ENCODE assay signal across 8 cellular contexts in the genomic region with DNA sequence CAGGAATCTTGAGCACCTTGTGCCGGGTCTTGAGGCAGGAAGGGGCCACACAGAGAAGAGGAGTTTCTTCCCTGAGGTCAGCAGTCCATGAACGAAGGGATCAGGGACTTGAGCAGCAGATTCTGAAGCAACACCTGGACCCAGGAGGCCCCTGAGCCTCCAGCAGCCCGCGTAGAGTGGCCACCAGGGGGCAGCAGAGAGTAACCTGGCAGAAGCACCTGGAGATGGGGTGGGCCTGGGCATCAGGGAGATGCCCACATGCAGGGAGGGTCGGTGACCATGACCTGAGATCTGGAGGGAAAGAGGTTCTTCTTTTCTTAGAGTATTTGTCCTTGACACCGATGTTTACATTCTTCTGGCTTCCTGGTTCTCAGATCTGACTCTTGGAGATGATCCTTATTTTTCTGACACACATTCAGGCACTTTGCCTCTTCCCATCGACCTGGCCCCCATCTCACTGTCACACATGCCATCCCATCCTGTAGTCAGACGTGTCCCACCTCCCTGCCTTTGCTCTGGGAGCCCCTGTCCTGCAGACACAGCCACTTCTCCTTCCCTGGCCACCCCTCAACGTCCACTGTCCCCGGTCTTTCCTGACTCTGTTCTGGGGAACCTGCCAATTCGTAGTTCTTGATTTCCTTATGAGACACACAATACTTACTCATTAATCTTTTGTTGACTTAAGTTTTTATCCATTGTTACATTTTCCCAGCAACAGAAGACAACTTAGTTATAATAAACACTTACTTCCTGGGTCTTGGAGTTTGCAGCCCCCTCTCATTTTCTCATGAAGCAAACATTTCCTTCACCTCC.
DNase-seq lines count a peak whose midpoint lies in the region; ATAC-seq and TF ChIP-seq lines count a peak whose summit lies in the region.

No MANE protein-coding gene starts in this region.

- DNase-seq in Calu3 (peak; percentile 83), HuH-7.5 (ENCODE audit: low spot score) (peak; percentile 56), lower lobe of right lung (peak; percentile 76), GOT3 (lab: John Stamatoyannopoulos, UW) (no peak)
- DNase-seq in activated CD4-positive, CD25-positive, alpha-beta regulatory T cell treated with anti-CD3 and anti-CD28 coated beads, Interleukin-2, amount 50 U/mL, for 72 hours = peak; percentile 80
- peak; percentile 56 for DNase-seq in central memory CD4-positive, alpha-beta T cell
- DNase-seq in stimulated activated CD8-positive, alpha-beta memory T cell treated with anti-CD3 and anti-CD28 coated beads, Interleukin-15, amount 100 ng/mL, for 48 hours (ENCODE audit: low read depth in 2 of 2) = peak; percentile 40 to 43

- peak; percentile 74 to 77 for ATAC-seq in lower lobe of right lung
- no peak for ATAC-seq in HG02588 (IDR thresholded peaks at IDR 0.05; ENCODE audit: unreplicated experiment)

- BruUV-seq in Calu3 (replicated peaks; lab: Mats Ljungman, UMichigan) = no TSS peak

- intact Hi-C loops in Calu3 (cut with micrococcal nuclease; ENCODE audit: unreplicated experiment) (no loop called here), lower lobe of right lung (cut with DNase I) (no loop called here)

- H3K9me3 ChIP-seq in lower lobe of right lung = no peaks in the 10 kb centered on the region

- H3K36me3 Mint-ChIP-seq in Calu3 (ENCODE audit: insufficient read depth, unreplicated experiment) = no peaks in the 10 kb centered on the region

- H3K4me1 Mint-ChIP-seq in Calu3 (ENCODE audit: low read depth, unreplicated experiment) = peaks cover 20% of the 10 kb centered on the region

- no peaks in the 10 kb centered on the region for H3K27me3 ChIP-seq in lower lobe of right lung (ENCODE audit: low read depth)

- peak overlapping the region; percentile 80 for H3K27ac Mint-ChIP-seq in Calu3 (ENCODE audit: unreplicated experiment)

- H3K9me3 Mint-ChIP-seq in Calu3 (ENCODE audit: low read depth, unreplicated experiment) = no peaks in the 10 kb centered on the region

- H3K36me3 ChIP-seq in lower lobe of right lung = no peaks in the 10 kb centered on the region

- no peak overlapping the region for H3K27ac ChIP-seq in lower lobe of right lung

- H3K4me1 ChIP-seq in lower lobe of right lung = no peaks in the 10 kb centered on the region

- H3K4me3 ChIP-seq in lower lobe of right lung = no peak overlapping the region

- H3K4me3 Mint-ChIP-seq in Calu3 (ENCODE audit: low read depth, unreplicated experiment) = peak overlapping the region; percentile 34

- peak; percentile 99 for TF ChIP-seq CTCF in Calu3 (IDR thresholded peaks at IDR 0.05; ENCODE audit: unreplicated experiment)
- TF ChIP-seq CTCF in lower lobe of right lung (IDR thresholded peaks at IDR 0.05) = peak; percentile 98

- CTCF ChIA-PET in Calu3 (lab: Charles Lee) = interaction anchor here (0.8 to 2.4 kb wide), 5 partner anchors 9 to 173 kb away, joined by 3 to 9 read pairs (median 3); no protein-coding TSS in a partner anchor

- no peaks in the 10 kb centered on the region for H3K27me3 Mint-ChIP-seq in Calu3 (ENCODE audit: unreplicated experiment)
